ENCODE assay signal across 1 cellular context in the genomic region with DNA sequence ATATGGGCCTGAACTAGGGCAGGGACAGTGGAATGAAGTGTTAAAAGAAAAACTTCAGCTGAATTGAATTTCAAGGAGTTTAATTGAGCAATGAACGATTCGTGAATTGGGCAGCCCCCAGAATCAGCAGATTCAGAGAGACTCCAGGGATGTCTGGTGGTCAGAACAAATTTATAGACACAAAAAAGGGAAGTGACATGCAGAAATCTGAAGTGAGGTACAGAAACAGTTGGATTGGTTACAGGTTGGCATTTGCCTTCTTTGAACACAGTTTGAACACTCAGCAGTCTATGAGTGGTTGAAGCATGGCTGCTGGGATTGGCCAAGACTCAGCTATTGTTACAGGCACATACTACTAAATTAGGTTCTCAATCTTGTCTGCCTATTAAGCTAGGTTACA.
TF ChIP-seq lines count a peak whose summit lies in the region.

No MANE protein-coding gene starts in this region.

TF ChIP-seq in GM23338, 12 proteins besides CTCF, POLR2A, EP300 and RAD21 (continued from another document):
- TF ChIP-seq, protein P1, sequence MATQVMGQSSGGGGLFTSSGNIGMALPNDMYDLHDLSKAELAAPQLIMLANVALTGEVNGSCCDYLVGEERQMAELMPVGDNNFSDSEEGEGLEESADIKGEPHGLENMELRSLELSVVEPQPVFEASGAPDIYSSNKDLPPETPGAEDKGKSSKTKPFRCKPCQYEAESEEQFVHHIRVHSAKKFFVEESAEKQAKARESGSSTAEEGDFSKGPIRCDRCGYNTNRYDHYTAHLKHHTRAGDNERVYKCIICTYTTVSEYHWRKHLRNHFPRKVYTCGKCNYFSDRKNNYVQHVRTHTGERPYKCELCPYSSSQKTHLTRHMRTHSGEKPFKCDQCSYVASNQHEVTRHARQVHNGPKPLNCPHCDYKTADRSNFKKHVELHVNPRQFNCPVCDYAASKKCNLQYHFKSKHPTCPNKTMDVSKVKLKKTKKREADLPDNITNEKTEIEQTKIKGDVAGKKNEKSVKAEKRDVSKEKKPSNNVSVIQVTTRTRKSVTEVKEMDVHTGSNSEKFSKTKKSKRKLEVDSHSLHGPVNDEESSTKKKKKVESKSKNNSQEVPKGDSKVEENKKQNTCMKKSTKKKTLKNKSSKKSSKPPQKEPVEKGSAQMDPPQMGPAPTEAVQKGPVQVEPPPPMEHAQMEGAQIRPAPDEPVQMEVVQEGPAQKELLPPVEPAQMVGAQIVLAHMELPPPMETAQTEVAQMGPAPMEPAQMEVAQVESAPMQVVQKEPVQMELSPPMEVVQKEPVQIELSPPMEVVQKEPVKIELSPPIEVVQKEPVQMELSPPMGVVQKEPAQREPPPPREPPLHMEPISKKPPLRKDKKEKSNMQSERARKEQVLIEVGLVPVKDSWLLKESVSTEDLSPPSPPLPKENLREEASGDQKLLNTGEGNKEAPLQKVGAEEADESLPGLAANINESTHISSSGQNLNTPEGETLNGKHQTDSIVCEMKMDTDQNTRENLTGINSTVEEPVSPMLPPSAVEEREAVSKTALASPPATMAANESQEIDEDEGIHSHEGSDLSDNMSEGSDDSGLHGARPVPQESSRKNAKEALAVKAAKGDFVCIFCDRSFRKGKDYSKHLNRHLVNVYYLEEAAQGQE (IDR thresholded peaks at IDR 0.05; ENCODE audit: unreplicated experiment): no peak
- no peak for TF ChIP-seq ZNF331 (CRISPR knock-in tag; IDR thresholded peaks at IDR 0.05; ENCODE audit: low read depth)
- TF ChIP-seq, protein P2, sequence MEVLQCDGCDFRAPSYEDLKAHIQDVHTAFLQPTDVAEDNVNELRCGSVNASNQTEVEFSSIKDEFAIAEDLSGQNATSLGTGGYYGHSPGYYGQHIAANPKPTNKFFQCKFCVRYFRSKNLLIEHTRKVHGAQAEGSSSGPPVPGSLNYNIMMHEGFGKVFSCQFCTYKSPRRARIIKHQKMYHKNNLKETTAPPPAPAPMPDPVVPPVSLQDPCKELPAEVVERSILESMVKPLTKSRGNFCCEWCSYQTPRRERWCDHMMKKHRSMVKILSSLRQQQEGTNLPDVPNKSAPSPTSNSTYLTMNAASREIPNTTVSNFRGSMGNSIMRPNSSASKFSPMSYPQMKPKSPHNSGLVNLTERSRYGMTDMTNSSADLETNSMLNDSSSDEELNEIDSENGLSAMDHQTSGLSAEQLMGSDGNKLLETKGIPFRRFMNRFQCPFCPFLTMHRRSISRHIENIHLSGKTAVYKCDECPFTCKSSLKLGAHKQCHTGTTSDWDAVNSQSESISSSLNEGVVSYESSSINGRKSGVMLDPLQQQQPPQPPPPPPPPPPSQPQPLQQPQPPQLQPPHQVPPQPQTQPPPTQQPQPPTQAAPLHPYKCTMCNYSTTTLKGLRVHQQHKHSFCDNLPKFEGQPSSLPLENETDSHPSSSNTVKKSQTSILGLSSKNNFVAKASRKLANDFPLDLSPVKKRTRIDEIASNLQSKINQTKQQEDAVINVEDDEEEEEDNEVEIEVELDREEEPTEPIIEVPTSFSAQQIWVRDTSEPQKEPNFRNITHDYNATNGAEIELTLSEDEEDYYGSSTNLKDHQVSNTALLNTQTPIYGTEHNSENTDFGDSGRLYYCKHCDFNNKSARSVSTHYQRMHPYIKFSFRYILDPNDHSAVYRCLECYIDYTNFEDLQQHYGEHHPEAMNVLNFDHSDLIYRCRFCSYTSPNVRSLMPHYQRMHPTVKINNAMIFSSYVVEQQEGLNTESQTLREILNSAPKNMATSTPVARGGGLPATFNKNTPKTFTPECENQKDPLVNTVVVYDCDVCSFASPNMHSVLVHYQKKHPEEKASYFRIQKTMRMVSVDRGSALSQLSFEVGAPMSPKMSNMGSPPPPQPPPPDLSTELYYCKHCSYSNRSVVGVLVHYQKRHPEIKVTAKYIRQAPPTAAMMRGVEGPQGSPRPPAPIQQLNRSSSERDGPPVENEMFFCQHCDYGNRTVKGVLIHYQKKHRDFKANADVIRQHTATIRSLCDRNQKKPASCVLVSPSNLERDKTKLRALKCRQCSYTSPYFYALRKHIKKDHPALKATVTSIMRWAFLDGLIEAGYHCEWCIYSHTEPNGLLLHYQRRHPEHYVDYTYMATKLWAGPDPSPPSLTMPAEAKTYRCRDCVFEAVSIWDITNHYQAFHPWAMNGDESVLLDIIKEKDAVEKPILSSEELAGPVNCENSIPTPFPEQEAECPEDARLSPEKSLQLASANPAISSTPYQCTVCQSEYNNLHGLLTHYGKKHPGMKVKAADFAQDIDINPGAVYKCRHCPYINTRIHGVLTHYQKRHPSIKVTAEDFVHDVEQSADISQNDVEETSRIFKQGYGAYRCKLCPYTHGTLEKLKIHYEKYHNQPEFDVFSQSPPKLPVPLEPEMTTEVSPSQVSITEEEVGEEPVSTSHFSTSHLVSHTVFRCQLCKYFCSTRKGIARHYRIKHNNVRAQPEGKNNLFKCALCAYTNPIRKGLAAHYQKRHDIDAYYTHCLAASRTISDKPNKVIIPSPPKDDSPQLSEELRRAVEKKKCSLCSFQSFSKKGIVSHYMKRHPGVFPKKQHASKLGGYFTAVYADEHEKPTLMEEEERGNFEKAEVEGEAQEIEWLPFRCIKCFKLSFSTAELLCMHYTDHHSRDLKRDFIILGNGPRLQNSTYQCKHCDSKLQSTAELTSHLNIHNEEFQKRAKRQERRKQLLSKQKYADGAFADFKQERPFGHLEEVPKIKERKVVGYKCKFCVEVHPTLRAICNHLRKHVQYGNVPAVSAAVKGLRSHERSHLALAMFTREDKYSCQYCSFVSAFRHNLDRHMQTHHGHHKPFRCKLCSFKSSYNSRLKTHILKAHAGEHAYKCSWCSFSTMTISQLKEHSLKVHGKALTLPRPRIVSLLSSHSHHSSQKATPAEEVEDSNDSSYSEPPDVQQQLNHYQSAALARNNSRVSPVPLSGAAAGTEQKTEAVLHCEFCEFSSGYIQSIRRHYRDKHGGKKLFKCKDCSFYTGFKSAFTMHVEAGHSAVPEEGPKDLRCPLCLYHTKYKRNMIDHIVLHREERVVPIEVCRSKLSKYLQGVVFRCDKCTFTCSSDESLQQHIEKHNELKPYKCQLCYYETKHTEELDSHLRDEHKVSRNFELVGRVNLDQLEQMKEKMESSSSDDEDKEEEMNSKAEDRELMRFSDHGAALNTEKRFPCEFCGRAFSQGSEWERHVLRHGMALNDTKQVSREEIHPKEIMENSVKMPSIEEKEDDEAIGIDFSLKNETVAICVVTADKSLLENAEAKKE (CRISPR knock-in tag; IDR thresholded peaks at IDR 0.05): no peak
- TF ChIP-seq JUNB (IDR thresholded peaks at IDR 0.05; ENCODE audit: unreplicated experiment): no peak
- no peak for TF ChIP-seq CREB1 (CRISPR knock-in tag; IDR thresholded peaks at IDR 0.05; ENCODE audit: low read depth)
- TF ChIP-seq EZH2phosphoT487 (IDR thresholded peaks at IDR 0.05; ENCODE audit: unreplicated experiment): no peak
